7 cellular contexts compared by ENCODE assay signal in the genomic region with DNA sequence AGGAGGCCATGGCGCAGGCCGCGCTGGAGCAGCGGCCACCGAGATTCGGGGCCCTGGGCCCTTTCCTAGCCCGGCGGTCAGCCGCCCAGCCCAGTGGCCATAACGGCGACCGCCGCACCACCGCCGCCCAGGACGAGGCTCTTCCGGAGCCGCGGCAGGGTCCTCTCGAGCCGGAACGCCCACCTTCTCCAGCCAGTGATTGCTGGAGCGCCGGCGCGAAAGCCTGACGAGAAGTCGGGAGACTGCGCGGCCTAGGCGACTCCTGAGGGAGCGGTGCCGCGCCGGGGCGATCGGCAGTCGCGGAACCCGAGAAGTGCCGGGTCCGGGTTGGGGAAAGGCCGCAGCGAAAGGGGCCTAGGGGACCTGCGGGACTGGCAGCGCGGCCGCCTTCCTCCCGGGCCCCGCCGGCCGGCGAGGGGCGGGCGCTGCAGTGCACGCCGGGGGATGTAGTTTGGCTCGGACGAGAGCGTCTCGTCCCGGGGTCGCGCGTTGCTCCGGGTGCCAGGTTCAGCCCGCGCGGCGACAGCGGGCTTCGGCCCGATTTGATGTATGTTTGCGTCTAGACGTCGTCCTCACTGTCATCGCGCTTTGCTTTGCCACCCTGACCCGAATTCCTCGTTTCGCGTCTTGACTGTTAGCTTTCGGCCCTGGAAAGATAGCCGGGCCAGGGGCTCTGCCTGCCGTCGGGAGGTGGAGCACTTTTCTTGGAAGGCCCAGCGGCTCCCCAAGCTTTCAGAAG. TPM values are rescaled to one million over a fixed set of nuclear protein-coding genes. Genes with fewer than 3 reads are reported as not detected.
DNase-seq lines count a peak whose midpoint lies in the region; ATAC-seq, FAIRE-seq and TF ChIP-seq lines count a peak whose summit lies in the region.

A gene with protein sequence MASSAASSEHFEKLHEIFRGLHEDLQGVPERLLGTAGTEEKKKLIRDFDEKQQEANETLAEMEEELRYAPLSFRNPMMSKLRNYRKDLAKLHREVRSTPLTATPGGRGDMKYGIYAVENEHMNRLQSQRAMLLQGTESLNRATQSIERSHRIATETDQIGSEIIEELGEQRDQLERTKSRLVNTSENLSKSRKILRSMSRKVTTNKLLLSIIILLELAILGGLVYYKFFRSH (minus strand): TSS at position 153 of the 739 bp plus-strand sequence. CDS start 143 bp downstream, at position 10.

- peak; percentile 81 for ATAC-seq in GM18517 (IDR thresholded peaks at IDR 0.05; ENCODE audit: unreplicated experiment)
- peak; percentile 71 for ATAC-seq in HG02970 (IDR thresholded peaks at IDR 0.05; ENCODE audit: low FRiP score, unreplicated experiment)

- H3K27ac Mint-ChIP-seq in astrocyte (ENCODE audit: unreplicated experiment) = peak within 1 kb of the TSS; percentile 92

- H2AFZ ChIP-seq in astrocyte (ENCODE audit: low read depth, low read length) (peak within 1 kb of the TSS; percentile 94), hepatocyte (peak within 1 kb of the TSS; percentile 40)

- no peak for TF ChIP-seq CTCF in astrocyte (IDR thresholded peaks at IDR 0.05; ENCODE audit: insufficient read depth, low read depth, low read length)
- TF ChIP-seq CTCF in hepatocyte (IDR thresholded peaks at IDR 0.05; ENCODE audit: poor library complexity) = peak; percentile 40

- peaks cover 1% of the 10 kb centered on the region for H3K36me3 Mint-ChIP-seq in astrocyte (ENCODE audit: low read depth, unreplicated experiment)

- no peaks in the 10 kb centered on the region for H3K9me3 ChIP-seq in astrocyte (ENCODE audit: insufficient read depth, low read depth, low read length)
- no peaks in the 10 kb centered on the region for H3K9me3 ChIP-seq in hepatocyte (ENCODE audit: low read depth)

- H3K9me2 ChIP-seq in hepatocyte (replicated peaks; ENCODE audit: insufficient read depth) = no peaks in the 10 kb centered on the region

- H3K9me3 Mint-ChIP-seq in astrocyte (ENCODE audit: unreplicated experiment) = no peaks in the 10 kb centered on the region

- H3K4me2 ChIP-seq in astrocyte (ENCODE audit: low read length) (peak within 1 kb of the TSS; percentile 95), hepatocyte (peak within 1 kb of the TSS; percentile 90)

- H3K27me3 ChIP-seq in astrocyte (ENCODE audit: insufficient read depth, low read length) = no peaks in the 10 kb centered on the region
- H3K27me3 ChIP-seq in hepatocyte = no peaks in the 10 kb centered on the region

- peak within 1 kb of the TSS; percentile 91 for H3K4me3 Mint-ChIP-seq in astrocyte (ENCODE audit: unreplicated experiment)

- peak within 1 kb of the TSS; percentile 97 for H3K9ac ChIP-seq in astrocyte (ENCODE audit: low read length)

- DNase-seq in NCI-H1930 (lab: John Stamatoyannopoulos, UW) (peak; percentile 58 to 59), T-helper 9 cell (peak; percentile 73), astrocyte (ENCODE audit: low read depth) (peak; percentile 52), hepatocyte (ENCODE audit: low spot score) (peak; percentile 89), retina (peak; percentile 100)

- no peak for FAIRE-seq in astrocyte (lab: Jason Lieb, UNC)

- WGBS in hepatocyte (ENCODE audit: low lambda C conversion rate, missing lambda C conversion rate) = under 1% methylated on average over 81 of the region's 87 CpGs

- peak within 1 kb of the TSS; percentile 99 for H3K27ac ChIP-seq in astrocyte (ENCODE audit: low read depth, low read length)
- H3K27ac ChIP-seq in hepatocyte = peak within 1 kb of the TSS; percentile 99

- peaks cover 17% of the 10 kb centered on the region for H3K4me1 ChIP-seq in astrocyte (ENCODE audit: insufficient read depth, low read length)
- H3K4me1 ChIP-seq in hepatocyte (ENCODE audit: insufficient read depth) = peaks cover 11% of the 10 kb centered on the region

- peaks cover 12% of the 10 kb centered on the region for H3K36me3 ChIP-seq in astrocyte (ENCODE audit: insufficient read depth, low read length)
- H3K36me3 ChIP-seq in hepatocyte (replicated peaks; ENCODE audit: insufficient read depth, low read depth) = peaks cover 3% of the 10 kb centered on the region

- H3K27me3 Mint-ChIP-seq in astrocyte (ENCODE audit: low read depth, unreplicated experiment) = no peaks in the 10 kb centered on the region

- H4K20me1 ChIP-seq in astrocyte (ENCODE audit: insufficient read depth, low read length) (peaks cover 57% of the 10 kb centered on the region), hepatocyte (ENCODE audit: insufficient read depth, poor library complexity, severe bottlenecking) (peaks cover 17% of the 10 kb centered on the region)

- H3K79me2 ChIP-seq in astrocyte (ENCODE audit: insufficient read depth, low read length) (peaks cover 65% of the 10 kb centered on the region), hepatocyte (peaks cover 54% of the 10 kb centered on the region)

- H3K4me1 Mint-ChIP-seq in astrocyte (ENCODE audit: low read depth, unreplicated experiment) = peaks cover 15% of the 10 kb centered on the region

- peak within 1 kb of the TSS; percentile 93 for H3K4me3 ChIP-seq in astrocyte (ENCODE audit: insufficient read depth, low read depth, low read length)
- peak within 1 kb of the TSS; percentile 77 for H3K4me3 ChIP-seq in hepatocyte

RNA-seq across cellular contexts. Expression of the gene that starts here (rescaled TPM):
- total RNA-seq in astrocyte (82.7 and 92.0 TPM in 2 replicates), hepatocyte (49.2 and 55.0 TPM in 2 replicates)
- 87.5 and 115 TPM in 2 replicates for polyA plus RNA-seq in hepatocyte

Comparison
In these comparisons a context has a peak if more than half of its experiments do, and no peak if none do; other contexts are left out.
1. Peak in every context shown above with its lines: DNase-seq, ATAC-seq, H3K4me3 ChIP-seq and H3K27ac ChIP-seq.